In the genomic region with DNA sequence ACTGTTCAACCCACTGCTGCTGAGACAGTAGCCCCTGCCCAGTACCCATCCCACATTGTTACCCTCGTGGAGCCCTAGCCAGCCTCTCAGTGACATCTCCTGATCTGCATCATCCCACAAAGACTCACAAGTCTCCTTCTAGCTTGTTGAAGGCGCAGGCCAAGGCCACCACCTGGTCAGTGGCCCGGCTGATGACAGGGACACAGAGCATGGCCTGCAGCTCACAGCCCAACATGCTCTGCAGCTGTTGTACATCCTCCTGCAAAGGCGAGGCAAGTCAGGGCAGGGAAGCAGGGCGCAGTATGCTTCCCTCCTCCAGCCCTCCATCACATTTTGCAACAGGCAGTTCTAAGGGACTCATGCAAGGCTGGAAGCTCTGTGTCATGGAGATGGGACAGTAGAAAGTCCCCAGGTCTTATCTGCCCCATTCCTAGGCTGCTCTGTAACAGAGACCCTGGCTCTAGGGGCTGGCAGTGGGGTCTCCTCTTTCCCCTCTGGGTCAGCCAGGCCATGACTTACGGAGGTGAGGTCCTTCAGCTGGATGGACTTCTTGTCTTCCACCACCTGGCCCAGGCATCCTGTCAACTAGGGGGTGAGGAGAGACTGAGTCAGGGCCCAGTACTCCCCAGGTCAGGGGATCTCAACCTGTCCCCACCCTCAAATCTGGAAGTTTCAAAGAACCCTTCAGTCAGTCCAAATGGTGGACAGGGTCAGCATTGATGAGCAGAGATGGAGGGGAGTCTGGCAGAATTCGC, we compare ENCODE assay signal across 18 cellular contexts.
A peak's percentile ranks its signal among the peaks of the same experiment; 100 is the strongest.
DNase-seq lines count a peak whose midpoint lies in the region; ATAC-seq, FAIRE-seq and TF ChIP-seq lines count a peak whose summit lies in the region.
"Had no signal": no experiment of that assay in that cellular context is flagged by ENCODE, and none has a peak within 500 bp of the region (broad histone marks: within the 10 kb centered on the region; RNA-seq: fewer than 3 reads in every experiment).

No MANE protein-coding gene starts in this region.

- POLR2A ChIA-PET in CD4-positive, alpha-beta T cell (lab: Charles Lee) = no interaction called here

- H3K56ac ChIP-seq in mesendoderm (ENCODE audit: low read length) = no peak overlapping the region

- H3K4me2 ChIP-seq in neural progenitor cell (no peak overlapping the region), mesendoderm (ENCODE audit: low read length) (no peak overlapping the region)

- no peak overlapping the region for H2BK5ac ChIP-seq in mesendoderm (ENCODE audit: low read length)

- DNase-seq in CD4-positive, alpha-beta T cell = no peak
- no peak for DNase-seq in HTR-8/SVneo (ENCODE audit: insufficient read length, low spot score)
- no peak for DNase-seq in immature natural killer cell
- DNase-seq in neural progenitor cell (ENCODE audit: low spot score) = no peak
- DNase-seq in GM13976 (ENCODE audit: low spot score) = no peak
- DNase-seq in mesendoderm = no peak
- DNase-seq in G401 (ENCODE audit: low spot score) = no peak
- no peak for DNase-seq in gastrocnemius medialis
- DNase-seq: activated T-cell treated with anti-CD3 and anti-CD28 coated beads for 4 hours, NCI-H1092, NCI-H2171 treated with DMSO at 0.1 percent for 48 hours had no signal

- H3K4me1 ChIP-seq in neural progenitor cell (peaks cover 9% of the 10 kb centered on the region), mesendoderm (ENCODE audit: control insufficient read depth, low read depth, low read length) (no peaks in the 10 kb centered on the region), gastrocnemius medialis (no peaks in the 10 kb centered on the region)

- no CpG with 5 or more reads among the region's 7 CpGs for WGBS in mesendoderm (ENCODE audit: extremely low coverage, insufficient coverage, low lambda C conversion rate)

- intact Hi-C loops in CD4-positive, alpha-beta T cell (cut with DNase I, micrococcal nuclease) = loop anchor here (5.0 kb wide), 3 partner anchors 258 to 653 kb away; no protein-coding TSS in a partner anchor
- intact Hi-C loops in gastrocnemius medialis (cut with DNase I; ENCODE audit: low total_unique reads) = no loop called here

- no peak overlapping the region for H2BK120ac ChIP-seq in mesendoderm (ENCODE audit: low read depth, low read length)

- no peak overlapping the region for H2BK15ac ChIP-seq in mesendoderm (replicated peaks; ENCODE audit: low read depth)

- no peak overlapping the region for H3K18ac ChIP-seq in mesendoderm (ENCODE audit: low read length)

- peaks cover 71% of the 10 kb centered on the region for H3K27me3 Mint-ChIP-seq in CD4-positive, alpha-beta T cell
- peaks cover 11 to 26% (median 17%) of the 10 kb centered on the region in 3 donors for H3K27me3 Mint-ChIP-seq in immature natural killer cell (ENCODE audit: low read depth in 3 of 3)
- H3K27me3 Mint-ChIP-seq in neural progenitor cell (ENCODE audit: insufficient read depth, low read depth) = peaks cover 56% of the 10 kb centered on the region

- H2AFZ ChIP-seq in neural progenitor cell (replicated peaks) = no peak overlapping the region

- no peak overlapping the region for H3K27ac Mint-ChIP-seq in CD4-positive, alpha-beta T cell
- peak overlapping the region in 2 of 6 donors; percentile 11 to 30 for H3K27ac Mint-ChIP-seq in immature natural killer cell
- no peak overlapping the region for H3K27ac Mint-ChIP-seq in neural progenitor cell
- H3K27ac Mint-ChIP-seq: activated CD4-positive, alpha-beta T cell treated with anti-CD3 and anti-CD28 coated beads, Interleukin-2, amount 10 ng/mL, durations not matched to agents 24 days and 14 days; memory B cell had no signal

- no peaks in the 10 kb centered on the region for H3K79me2 ChIP-seq in neural progenitor cell (ENCODE audit: low read depth)
- H3K79me2 ChIP-seq in mesendoderm (ENCODE audit: control insufficient read depth, insufficient read depth, low read length) = no peaks in the 10 kb centered on the region

- no peaks in the 10 kb centered on the region for H3K9me3 ChIP-seq in CD4-positive, alpha-beta T cell (ENCODE audit: control insufficient read depth, low read length)
- H3K9me3 ChIP-seq in neural progenitor cell (ENCODE audit: low read depth) = no peaks in the 10 kb centered on the region
- H3K9me3 ChIP-seq in gastrocnemius medialis = no peaks in the 10 kb centered on the region
- H3K9me3 ChIP-seq: BLaER1 treated with 17β-estradiol and CSF1 and Interleukin-3, amounts not matched to agents 10 nM and 100 nM had no signal

- H3K4ac ChIP-seq in mesendoderm (ENCODE audit: low read depth, low read length) = no peak overlapping the region

- ATAC-seq in CD4-positive, alpha-beta T cell (ENCODE audit: poor library complexity) = no peak
- no peak for ATAC-seq in gastrocnemius medialis

- no peaks in the 10 kb centered on the region for H3K36me3 Mint-ChIP-seq in CD4-positive, alpha-beta T cell (ENCODE audit: low read depth)
- H3K36me3 Mint-ChIP-seq in immature natural killer cell = peaks cover 0 to 4% (median 4%) of the 10 kb centered on the region in 3 donors
- H3K36me3 Mint-ChIP-seq in neural progenitor cell = no peaks in the 10 kb centered on the region
- H3K36me3 Mint-ChIP-seq: memory B cell had no signal

- peaks cover 50% of the 10 kb centered on the region for H3K4me1 Mint-ChIP-seq in CD4-positive, alpha-beta T cell (ENCODE audit: low read depth)
- H3K4me1 Mint-ChIP-seq in immature natural killer cell = peaks cover 32 to 43% of the 10 kb centered on the region in 2 donors
- H3K4me1 Mint-ChIP-seq in neural progenitor cell = peaks cover 33% of the 10 kb centered on the region

- H3K9ac ChIP-seq in neural progenitor cell (no peak overlapping the region), mesendoderm (ENCODE audit: low read length) (no peak overlapping the region)
- H3K9ac ChIP-seq: BLaER1 treated with 17β-estradiol and CSF1 and Interleukin-3, amounts not matched to agents 10 nM and 100 nM had no signal

- H3K4me3 ChIP-seq in neural progenitor cell = no peak overlapping the region
- no peak overlapping the region for H3K4me3 ChIP-seq in mesendoderm (ENCODE audit: low read length)
- H3K4me3 ChIP-seq in gastrocnemius medialis = no peak overlapping the region

- no peaks in the 10 kb centered on the region for H3K79me1 ChIP-seq in mesendoderm (ENCODE audit: low read length)

- no peak overlapping the region for H3K27ac ChIP-seq in CD4-positive, alpha-beta T cell (ENCODE audit: low read depth, low read length)
- H3K27ac ChIP-seq in neural progenitor cell (no peak overlapping the region), mesendoderm (ENCODE audit: low read depth, low read length) (no peak overlapping the region), gastrocnemius medialis (no peak overlapping the region)
- H3K27ac ChIP-seq: BLaER1 treated with 17β-estradiol and CSF1 and Interleukin-3, amounts not matched to agents 10 nM and 100 nM had no signal

- in situ Hi-C loops in GM13976 (cut with MboI; ENCODE audit: low sequenced_read_pairs, unreplicated experiment) = no loop called here
- in situ Hi-C loops in G401 (cut with HindIII; ENCODE audit: low sequenced_read_pairs) = no loop called here
- in situ Hi-C loops in gastrocnemius medialis (cut with MboI; ENCODE audit: low sequenced_read_pairs in 4 of 4) = loop anchor here (5.0 kb wide), 1 partner anchor 58 kb away; no protein-coding TSS in a partner anchor

- CTCF ChIA-PET in CD4-positive, alpha-beta T cell (lab: Charles Lee) = interaction anchor here (0.5 kb wide), 1 partner anchor 643 kb away, joined by 3 read pairs; no protein-coding TSS in a partner anchor

- peak; percentile 64 for FAIRE-seq in HTR-8/SVneo (lab: Jason Lieb, UNC)
- FAIRE-seq: endometrium, frontal cortex, H54, small intestine had no signal

- H3K9me3 Mint-ChIP-seq in CD4-positive, alpha-beta T cell = no peaks in the 10 kb centered on the region
- H3K9me3 Mint-ChIP-seq in immature natural killer cell (no peaks in the 10 kb centered on the region), neural progenitor cell (no peaks in the 10 kb centered on the region)
- H3K9me3 Mint-ChIP-seq: activated CD4-positive, alpha-beta T cell treated with anti-CD3 and anti-CD28 coated beads, Interleukin-2, amount 10 ng/mL, durations not matched to agents 24 days and 14 days; memory B cell had no signal

- no peak overlapping the region for H4K5ac ChIP-seq in mesendoderm (ENCODE audit: low read length)

- peaks cover 12% of the 10 kb centered on the region for H4K20me1 ChIP-seq in neural progenitor cell (ENCODE audit: low read depth)

- no peak for TF ChIP-seq POLR2A in gastrocnemius medialis (IDR thresholded peaks at IDR 0.05)

- peaks cover 28% of the 10 kb centered on the region for H3K27me3 ChIP-seq in CD4-positive, alpha-beta T cell (ENCODE audit: control insufficient read depth, insufficient read depth, low read length)
- H3K27me3 ChIP-seq in neural progenitor cell (peaks cover 99% of the 10 kb centered on the region), mesendoderm (ENCODE audit: insufficient read depth, low read length, poor library complexity) (peaks cover 16% of the 10 kb centered on the region), gastrocnemius medialis (peaks cover 8 to 39% (median 10%) of the 10 kb centered on the region in 3 donors)

- no peak overlapping the region for H4K8ac ChIP-seq in mesendoderm (ENCODE audit: low read depth, low read length)

- no peak for TF ChIP-seq CTCF in CD4-positive, alpha-beta T cell (IDR thresholded peaks at IDR 0.05)
- TF ChIP-seq CTCF in neural progenitor cell (IDR thresholded peaks at IDR 0.05) (no peak), GM13976 (IDR thresholded peaks at IDR 0.05; ENCODE audit: borderline replicate concordance, control extremely low read depth, extremely low read depth, insufficient read depth, missing control alignments) (no peak), gastrocnemius medialis (IDR thresholded peaks at IDR 0.05 in 4 of 5, conservative IDR thresholded peaks at IDR 0.05 in 1 of 5) (no peak)

- H3F3A ChIP-seq in neural progenitor cell (ENCODE audit: low read depth) = peaks cover 12% of the 10 kb centered on the region

- H3K36me3 ChIP-seq in neural progenitor cell (no peaks in the 10 kb centered on the region), mesendoderm (ENCODE audit: control insufficient read depth, insufficient read depth, low read length) (no peaks in the 10 kb centered on the region), gastrocnemius medialis (no peaks in the 10 kb centered on the region)
- H3K36me3 ChIP-seq: BLaER1 treated with 17β-estradiol and CSF1 and Interleukin-3, amounts not matched to agents 10 nM and 100 nM had no signal

- no peak overlapping the region for H3K23ac ChIP-seq in mesendoderm (ENCODE audit: low read length)

- no peak overlapping the region for H2AK5ac ChIP-seq in mesendoderm (ENCODE audit: low read length)

- peak overlapping the region; percentile 48 for H3K4me3 Mint-ChIP-seq in CD4-positive, alpha-beta T cell
- H3K4me3 Mint-ChIP-seq in immature natural killer cell = peak overlapping the region; percentile 25 to 81 (median 67)
- peak overlapping the region; percentile 82 for H3K4me3 Mint-ChIP-seq in neural progenitor cell

Comparison
In these comparisons a context has a peak if more than half of its experiments do, and no peak if none do; other contexts are left out.
1. in situ Hi-C loops: an anchor here in gastrocnemius medialis (5.0 kb wide); none called in GM13976 and G401.